Comparison of ENCODE assay signal across 2 cellular contexts in the genomic region with DNA sequence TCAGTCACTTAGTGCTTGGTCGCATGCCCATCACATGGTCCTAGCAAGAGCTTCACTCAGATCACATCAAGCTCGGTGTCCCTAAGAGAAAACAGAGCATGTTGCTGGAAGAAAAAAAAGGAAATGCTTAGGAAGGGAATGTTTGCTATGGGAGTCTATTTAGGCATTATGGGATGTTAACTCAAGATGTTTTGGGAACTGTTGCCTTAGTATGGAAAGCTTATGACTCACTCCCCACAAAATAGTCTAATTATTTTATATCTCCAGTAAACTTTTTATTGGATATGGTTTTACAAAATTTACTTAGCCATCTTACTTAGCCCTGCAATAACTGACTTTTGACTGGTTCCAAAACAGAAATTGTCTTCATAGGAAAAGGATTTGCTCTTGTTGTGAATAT.
TF ChIP-seq lines count a peak whose summit lies in the region.

No MANE protein-coding gene starts in this region.

TF ChIP-seq in IMR-90, 13 proteins besides CTCF, POLR2A, EP300 and RAD21 (continued from another document):
- TF ChIP-seq, protein P1, sequence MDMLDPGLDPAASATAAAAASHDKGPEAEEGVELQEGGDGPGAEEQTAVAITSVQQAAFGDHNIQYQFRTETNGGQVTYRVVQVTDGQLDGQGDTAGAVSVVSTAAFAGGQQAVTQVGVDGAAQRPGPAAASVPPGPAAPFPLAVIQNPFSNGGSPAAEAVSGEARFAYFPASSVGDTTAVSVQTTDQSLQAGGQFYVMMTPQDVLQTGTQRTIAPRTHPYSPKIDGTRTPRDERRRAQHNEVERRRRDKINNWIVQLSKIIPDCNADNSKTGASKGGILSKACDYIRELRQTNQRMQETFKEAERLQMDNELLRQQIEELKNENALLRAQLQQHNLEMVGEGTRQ (IDR thresholded peaks at IDR 0.05; ENCODE audit: low read depth, low read length): no peak
- TF ChIP-seq, protein P2, sequence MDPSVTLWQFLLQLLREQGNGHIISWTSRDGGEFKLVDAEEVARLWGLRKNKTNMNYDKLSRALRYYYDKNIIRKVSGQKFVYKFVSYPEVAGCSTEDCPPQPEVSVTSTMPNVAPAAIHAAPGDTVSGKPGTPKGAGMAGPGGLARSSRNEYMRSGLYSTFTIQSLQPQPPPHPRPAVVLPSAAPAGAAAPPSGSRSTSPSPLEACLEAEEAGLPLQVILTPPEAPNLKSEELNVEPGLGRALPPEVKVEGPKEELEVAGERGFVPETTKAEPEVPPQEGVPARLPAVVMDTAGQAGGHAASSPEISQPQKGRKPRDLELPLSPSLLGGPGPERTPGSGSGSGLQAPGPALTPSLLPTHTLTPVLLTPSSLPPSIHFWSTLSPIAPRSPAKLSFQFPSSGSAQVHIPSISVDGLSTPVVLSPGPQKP (IDR thresholded peaks at IDR 0.05; ENCODE audit: borderline replicate concordance, low read depth, low read length): no peak
- TF ChIP-seq RFX5 (IDR thresholded peaks at IDR 0.05; ENCODE audit: low read depth, low read length) (no peak), CEBPB (IDR thresholded peaks at IDR 0.05; ENCODE audit: low read depth, low read length) (no peak), RCOR1 (IDR thresholded peaks at IDR 0.05; ENCODE audit: insufficient replicate concordance, low read length) (no peak)

TF ChIP-seq in K562, 482 proteins besides CTCF, POLR2A, EP300 and RAD21 (continued from another document):
- TF ChIP-seq DACH1 (IDR thresholded peaks at IDR 0.05; ENCODE audit: partially characterized antibody) (no peak), CHD4 (IDR thresholded peaks at IDR 0.05; ENCODE audit: insufficient read depth, insufficient replicate concordance, low read depth, low read length, poor library complexity, severe bottlenecking) (no peak), NR2F6 (CRISPR knock-in tag; IDR thresholded peaks at IDR 0.05) (no peak)
